9 cellular contexts compared by ENCODE assay signal in the genomic region with DNA sequence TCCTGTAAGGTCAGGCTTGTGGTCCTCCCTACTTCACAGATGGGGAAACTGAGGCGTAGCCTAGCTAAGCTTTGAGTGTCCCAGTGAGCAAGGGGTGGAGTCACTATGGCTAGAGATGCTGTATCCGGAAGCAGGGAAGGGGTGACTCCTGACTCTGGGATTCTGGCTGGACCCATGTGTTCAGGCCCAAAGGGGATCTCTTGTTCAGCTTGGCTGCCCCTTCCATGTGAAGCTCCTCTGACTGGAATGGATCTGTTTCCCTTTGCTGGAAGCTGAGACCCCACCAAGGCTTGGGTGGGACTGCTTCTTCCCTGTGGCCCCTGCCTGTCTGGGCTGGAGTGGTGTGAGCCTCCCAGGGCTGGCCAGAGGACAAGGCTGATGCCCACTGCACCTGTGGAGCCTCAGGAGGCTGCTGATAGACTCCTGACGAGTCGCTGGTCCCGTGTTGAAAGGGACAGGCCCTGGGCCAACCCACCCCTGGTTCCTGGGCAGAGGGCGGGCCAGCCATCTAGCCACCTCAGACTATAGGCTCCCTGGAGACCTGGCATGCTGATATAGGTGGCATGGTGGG. TPM values are rescaled to one million over a fixed set of nuclear protein-coding genes. Genes with fewer than 3 reads are reported as not detected.
DNase-seq lines count a peak whose midpoint lies in the region; ATAC-seq, FAIRE-seq and TF ChIP-seq lines count a peak whose summit lies in the region.
"Had no signal": no experiment of that assay in that cellular context is flagged by ENCODE, and none has a peak within 500 bp of the region (broad histone marks: within the 10 kb centered on the region; RNA-seq: fewer than 3 reads in every experiment).

No MANE protein-coding gene starts in this region.

- H3K4me3 ChIP-seq in kidney (ENCODE audit: low read length in 2 of 2) = peak overlapping the region; percentile 86 to 95

- peak overlapping the region; percentile 88 for H3K27ac Mint-ChIP-seq in activated naive CD8-positive, alpha-beta T cell treated with anti-CD3 and anti-CD28 coated beads, Interleukin-2, amount 50 U/mL, for 24 hours

- intact Hi-C loops in kidney (cut with DNase I) = no loop called here

- H3K9me3 Mint-ChIP-seq in activated naive CD8-positive, alpha-beta T cell treated with anti-CD3 and anti-CD28 coated beads, Interleukin-2, amount 50 U/mL, for 24 hours = no peaks in the 10 kb centered on the region

- ATAC-seq in activated naive CD8-positive, alpha-beta T cell treated with anti-CD3 and anti-CD28 coated beads, Interleukin-2, amount 50 U/mL, for 24 hours = no peak

- no peaks in the 10 kb centered on the region for H3K9me3 ChIP-seq in kidney (ENCODE audit: control insufficient read depth in 1 of 2, low read length in 2 of 2)

- no peak for FAIRE-seq in kidney (lab: Jason Lieb, UNC)

- peak overlapping the region; percentile 84 for H3K4me3 Mint-ChIP-seq in activated naive CD8-positive, alpha-beta T cell treated with anti-CD3 and anti-CD28 coated beads, Interleukin-2, amount 50 U/mL, for 24 hours

- H3K36me3 Mint-ChIP-seq in activated naive CD8-positive, alpha-beta T cell treated with anti-CD3 and anti-CD28 coated beads, Interleukin-2, amount 50 U/mL, for 24 hours (ENCODE audit: low read depth) = peaks cover 35% of the 10 kb centered on the region

- no peaks in the 10 kb centered on the region for H3K27me3 Mint-ChIP-seq in activated naive CD8-positive, alpha-beta T cell treated with anti-CD3 and anti-CD28 coated beads, Interleukin-2, amount 50 U/mL, for 24 hours

- H3K27ac ChIP-seq in kidney (ENCODE audit: low read depth in 2 of 2, low read length in 2 of 2) = peak overlapping the region; percentile 91 to 93
- peak overlapping the region; percentile 86 for H3K27ac ChIP-seq in substantia nigra (ENCODE audit: low read depth, low read length, poor library complexity, severe bottlenecking)

- no peak for TF ChIP-seq CTCF in kidney (IDR thresholded peaks at IDR 0.05; ENCODE audit: borderline replicate concordance, extremely low read depth, insufficient read depth)

- peaks cover 72% of the 10 kb centered on the region for H3K4me1 Mint-ChIP-seq in activated naive CD8-positive, alpha-beta T cell treated with anti-CD3 and anti-CD28 coated beads, Interleukin-2, amount 50 U/mL, for 24 hours

- DNase-seq in activated CD4-positive, alpha-beta T cell treated with anti-CD3 and anti-CD28 coated beads for 48 hours = peak; percentile 55
- DNase-seq in activated CD4-positive, alpha-beta T cell treated with anti-CD3 and anti-CD28 coated beads, Interleukin-2, amount 50 U/mL, for 1 hour = no peak
- DNase-seq in activated naive CD8-positive, alpha-beta T cell treated with anti-CD3 and anti-CD28 coated beads, Interleukin-2, amount 50 U/mL, for 24 hours = peak; percentile 29
- no peak for DNase-seq in kidney
- no peak for DNase-seq in substantia nigra (lab: John Stamatoyannopoulos, UW)
- DNase-seq in NCI-H2081 treated with DMSO at 0.1 percent for 48 hours (lab: John Stamatoyannopoulos, UW) = no peak
- DNase-seq in OCI-M1 (lab: John Stamatoyannopoulos, UW) = no peak
- DNase-seq in NCI-H510A (lab: John Stamatoyannopoulos, UW) = no peak
- DNase-seq: NCI-H526 treated with DMSO at 0.1 percent for 48 hours had no signal

- H3K9ac ChIP-seq in kidney (ENCODE audit: low read length in 2 of 2) = peak overlapping the region; percentile 38 to 96

- peaks cover 29 to 31% of the 10 kb centered on the region in 2 donors for H3K4me1 ChIP-seq in kidney (ENCODE audit: control insufficient read depth in 1 of 2, insufficient read depth in 1 of 2, low read depth in 1 of 2, low read length in 2 of 2)

- no peaks in the 10 kb centered on the region for H3K36me3 ChIP-seq in kidney (ENCODE audit: control insufficient read depth in 1 of 2, insufficient read depth in 2 of 2, low read length in 2 of 2)

RNA-seq across cellular contexts. Expression of gene MAPKAPK3, which starts 1.0 kb away (rescaled TPM):
- total RNA-seq in kidney = 75.8 TPM
- 68.0 TPM for polyA plus RNA-seq in kidney (ENCODE audit: insufficient read depth, low read depth, low replicate concordance)

RNA-seq across cellular contexts. Expression of gene CISH, which starts 6.4 kb away (rescaled TPM):
- total RNA-seq in kidney = 30.8 TPM
- polyA plus RNA-seq in kidney (ENCODE audit: insufficient read depth, low read depth, low replicate concordance) = 59.4 TPM

RNA-seq across cellular contexts. Expression of gene HEMK1, which starts 48.7 kb away (rescaled TPM):
- 25.1 TPM for total RNA-seq in kidney
- polyA plus RNA-seq in kidney (ENCODE audit: insufficient read depth, low read depth, low replicate concordance) = 30.3 TPM

RNA-seq across cellular contexts. Expression of gene C3orf18, which starts 50.4 kb away (rescaled TPM):
- total RNA-seq in kidney = 6.2 TPM
- polyA plus RNA-seq in kidney (ENCODE audit: insufficient read depth, low read depth, low replicate concordance) = 14.9 TPM

RNA-seq across cellular contexts. Expression of gene DOCK3, which starts 56.7 kb away (rescaled TPM):
- total RNA-seq in kidney = 0.54 TPM
- 0.49 TPM for polyA plus RNA-seq in kidney (ENCODE audit: insufficient read depth, low read depth, low replicate concordance)

Comparison
In these comparisons a context has a peak if more than half of its experiments do, and no peak if none do; other contexts are left out.
1. DNase-seq: peak in activated CD4-positive, alpha-beta T cell treated with anti-CD3 and anti-CD28 coated beads for 48 hours (single experiment) and activated naive CD8-positive, alpha-beta T cell treated with anti-CD3 and anti-CD28 coated beads, Interleukin-2, amount 50 U/mL, for 24 hours (single experiment); none in activated CD4-positive, alpha-beta T cell treated with anti-CD3 and anti-CD28 coated beads, Interleukin-2, amount 50 U/mL, for 1 hour (single experiment), kidney (single experiment), substantia nigra (0 of 49), NCI-H2081 treated with DMSO at 0.1 percent for 48 hours (single experiment), OCI-M1 (single experiment) and NCI-H510A (single experiment).